In genomic region chr3:12005951-12006625, GRCh38 we compare ENCODE assay signal across 24 cellular contexts. TPM values are rescaled to one million over a fixed set of nuclear protein-coding genes. Genes with fewer than 3 reads are reported as not detected.
DNase-seq lines count a peak whose midpoint lies in the region; ATAC-seq and TF ChIP-seq lines count a peak whose summit lies in the region.
"Had no signal": no experiment of that assay in that cellular context is flagged by ENCODE, and none has a peak within 500 bp of the region (broad histone marks: within the 10 kb centered on the region; RNA-seq: fewer than 3 reads in every experiment).

No MANE protein-coding gene starts in this region.

- no peak for TF ChIP-seq CTCF in neural crest cell (conservative IDR thresholded peaks at IDR 0.05)
- TF ChIP-seq CTCF in OCI-LY7 (conservative IDR thresholded peaks at IDR 0.05; ENCODE audit: low read length), result no peak
- TF ChIP-seq CTCF in heart left ventricle (IDR thresholded peaks at IDR 0.05), result no peak

- peaks cover 52% of the 10 kb centered on the region for H3K27me3 Mint-ChIP-seq in activated naive CD8-positive, alpha-beta T cell treated with anti-CD3 and anti-CD28 coated beads, Interleukin-2, amount 50 U/mL, for 24 hours
- H3K27me3 Mint-ChIP-seq in neural crest cell (ENCODE audit: low read depth), result peaks cover 84% of the 10 kb centered on the region

- H3K9me3 Mint-ChIP-seq in activated naive CD8-positive, alpha-beta T cell treated with anti-CD3 and anti-CD28 coated beads, Interleukin-2, amount 50 U/mL, for 24 hours, result no peaks in the 10 kb centered on the region
- no peaks in the 10 kb centered on the region for H3K9me3 Mint-ChIP-seq in neural crest cell
- H3K9me3 Mint-ChIP-seq: activated naive CD8-positive, alpha-beta T cell treated with anti-CD3 and anti-CD28 coated beads, Interleukin-2, amount 10 ng/mL, durations not matched to agents 7 days and 5 days; stimulated activated naive CD8-positive, alpha-beta T cell treated with anti-CD3 and anti-CD28 coated beads, Interleukin-15, Interleukin-2, amounts not matched to agents 100 ng/mL and 50 ng/mL, for 24 hours had no signal

- BruUV-seq in OCI-LY7 (replicated peaks; lab: Mats Ljungman, UMichigan), result no TSS peak

- H2AFZ ChIP-seq in OCI-LY7 (ENCODE audit: low read length), result no peak overlapping the region
- H2AFZ ChIP-seq: GM23248 had no signal

- H3K27ac Mint-ChIP-seq in activated naive CD8-positive, alpha-beta T cell treated with anti-CD3 and anti-CD28 coated beads, Interleukin-2, amount 50 U/mL, for 24 hours, result no peak overlapping the region
- H3K27ac Mint-ChIP-seq in neural crest cell (ENCODE audit: unreplicated experiment), result no peak overlapping the region
- H3K27ac Mint-ChIP-seq: activated naive CD8-positive, alpha-beta T cell treated with anti-CD3 and anti-CD28 coated beads, Interleukin-2, amount 10 ng/mL, durations not matched to agents 7 days and 5 days; stimulated activated naive CD8-positive, alpha-beta T cell treated with anti-CD3 and anti-CD28 coated beads, Interleukin-15, Interleukin-2, amounts not matched to agents 100 ng/mL and 50 ng/mL, for 24 hours had no signal

- H3K36me3 ChIP-seq in HUES64 (ENCODE audit: insufficient read depth, low read length) (no peaks in the 10 kb centered on the region), OCI-LY7 (ENCODE audit: insufficient read depth, low read length) (no peaks in the 10 kb centered on the region), heart left ventricle (no peaks in the 10 kb centered on the region)
- H3K36me3 ChIP-seq: brain microvascular endothelial cell, transverse colon had no signal

- no peaks in the 10 kb centered on the region for H3K79me2 ChIP-seq in OCI-LY7 (ENCODE audit: insufficient read depth, low read depth, low read length)

- no peaks in the 10 kb centered on the region for H3K9me2 ChIP-seq in OCI-LY7 (ENCODE audit: insufficient read depth, low read length)

- WGBS in HUES64, result 34% methylated on average over 3 of the region's 3 CpGs
- WGBS in heart left ventricle, 4 donors, result 46 to 58% (median 50%) methylated on average over 3 of the region's 3 CpGs

- no peaks in the 10 kb centered on the region for H3K4me1 Mint-ChIP-seq in activated naive CD8-positive, alpha-beta T cell treated with anti-CD3 and anti-CD28 coated beads, Interleukin-2, amount 50 U/mL, for 24 hours
- peaks cover 7% of the 10 kb centered on the region for H3K4me1 Mint-ChIP-seq in neural crest cell
- H3K4me1 Mint-ChIP-seq: activated naive CD8-positive, alpha-beta T cell treated with anti-CD3 and anti-CD28 coated beads, Interleukin-2, amount 10 ng/mL, durations not matched to agents 7 days and 5 days had no signal

- DNase-seq in NCI-H2107 treated with DMSO at 0.1 percent for 48 hours (lab: John Stamatoyannopoulos, UW; ENCODE audit: unreplicated experiment) (peak; percentile 44), NCI-H2107 (lab: John Stamatoyannopoulos, UW) (no peak), neural crest cell (ENCODE audit: low read depth, low spot score) (no peak), OCI-LY7 (ENCODE audit: low spot score) (no peak), heart left ventricle (no peak)
- DNase-seq in activated naive CD8-positive, alpha-beta T cell treated with anti-CD3 and anti-CD28 coated beads, Interleukin-2, amount 50 U/mL, for 24 hours, result no peak
- DNase-seq: activated CD4-positive, alpha-beta T cell treated with anti-CD3 and anti-CD28 coated beads, Interleukin-2, amount 50 U/mL, for 48 hours; activated naive CD8-positive, alpha-beta T cell treated with anti-CD3 and anti-CD28 coated beads, Interleukin-2, amount 10 ng/mL, durations not matched to agents 7 days and 5 days; brain microvascular endothelial cell; DMS53; GM23248; Karpas-422; left cardiac atrium; NCI-H1436; nucleus accumbens; T-helper 1 cell; transverse colon had no signal

- intact Hi-C loops in OCI-LY7 (cut with micrococcal nuclease; ENCODE audit: unreplicated experiment), result no loop called here
- intact Hi-C loops in heart left ventricle (cut with DNase I), result no loop called here

- H3K27me3 ChIP-seq in HUES64 (ENCODE audit: insufficient read depth, low read length) (peaks cover 36% of the 10 kb centered on the region), heart left ventricle (peaks cover 12 to 81% (median 28%) of the 10 kb centered on the region in 9 donors)

- H3K36me3 Mint-ChIP-seq in activated naive CD8-positive, alpha-beta T cell treated with anti-CD3 and anti-CD28 coated beads, Interleukin-2, amount 50 U/mL, for 24 hours (ENCODE audit: low read depth), result no peaks in the 10 kb centered on the region
- no peaks in the 10 kb centered on the region for H3K36me3 Mint-ChIP-seq in neural crest cell (ENCODE audit: low read depth)
- H3K36me3 Mint-ChIP-seq: activated naive CD8-positive, alpha-beta T cell treated with anti-CD3 and anti-CD28 coated beads, Interleukin-2, amount 10 ng/mL, durations not matched to agents 7 days and 5 days had no signal

- CTCF ChIA-PET in OCI-LY7 (lab: Charles Lee; ENCODE audit: unreplicated experiment), result no interaction called here

- H3K4me2 ChIP-seq in OCI-LY7 (ENCODE audit: low read length), result no peak overlapping the region

- peak overlapping the region; percentile 91 for H3K4me3 ChIP-seq in HUES64 (ENCODE audit: low read length)
- no peak overlapping the region for H3K4me3 ChIP-seq in OCI-LY7 (ENCODE audit: low read depth, low read length, poor library complexity, severe bottlenecking)
- no peak overlapping the region for H3K4me3 ChIP-seq in heart left ventricle
- H3K4me3 ChIP-seq: coronary artery, GM23248, transverse colon had no signal

- peak overlapping the region; percentile 19 for H3K4me3 Mint-ChIP-seq in activated naive CD8-positive, alpha-beta T cell treated with anti-CD3 and anti-CD28 coated beads, Interleukin-2, amount 50 U/mL, for 24 hours
- peak overlapping the region; percentile 61 for H3K4me3 Mint-ChIP-seq in neural crest cell

- no peaks in the 10 kb centered on the region for H3K9me3 ChIP-seq in HUES64 (ENCODE audit: insufficient read depth, low read depth, low read length)
- H3K9me3 ChIP-seq in OCI-LY7 (ENCODE audit: low read length), result no peaks in the 10 kb centered on the region
- no peaks in the 10 kb centered on the region for H3K9me3 ChIP-seq in heart left ventricle
- H3K9me3 ChIP-seq: transverse colon had no signal

- no peak for TF ChIP-seq POLR2A in heart left ventricle (IDR thresholded peaks at IDR 0.05)

- H3K4me1 ChIP-seq in HUES64 (ENCODE audit: insufficient read depth, low read length), result peaks cover 29% of the 10 kb centered on the region
- H3K4me1 ChIP-seq in OCI-LY7 (ENCODE audit: insufficient read depth, low read length, poor library complexity, severe bottlenecking), result no peaks in the 10 kb centered on the region
- H3K4me1 ChIP-seq in heart left ventricle, result peaks cover 0 to 10% (median 0%) of the 10 kb centered on the region in 12 donors

- H3K27ac ChIP-seq in HUES64 (ENCODE audit: low read depth, low read length) (no peak overlapping the region), OCI-LY7 (ENCODE audit: low read depth, low read length, poor library complexity, severe bottlenecking) (no peak overlapping the region), heart left ventricle (no peak overlapping the region)
- H3K27ac ChIP-seq: brain microvascular endothelial cell, coronary artery, GM23248, transverse colon, VCaP had no signal

- ATAC-seq in activated naive CD8-positive, alpha-beta T cell treated with anti-CD3 and anti-CD28 coated beads, Interleukin-2, amount 50 U/mL, for 24 hours, result no peak
- ATAC-seq in GM19467 (IDR thresholded peaks at IDR 0.05; ENCODE audit: unreplicated experiment) (no peak), heart left ventricle (no peak)
- ATAC-seq: left cardiac atrium, sciatic nerve had no signal

- no peak overlapping the region for H3K9ac ChIP-seq in HUES64 (ENCODE audit: low read depth, low read length)
- H3K9ac ChIP-seq: GM23248 had no signal

- H4K20me1 ChIP-seq in OCI-LY7 (ENCODE audit: insufficient read depth, low read length), result no peaks in the 10 kb centered on the region; the same call in 1 of the 2 replicates

- POLR2A ChIA-PET in OCI-LY7 (lab: Charles Lee), result no interaction called here

RNA-seq across cellular contexts. Expression of gene SYN2, which starts 1.9 kb away (rescaled TPM):
- polyA plus RNA-seq in HUES64 (2013, experiment 1 of 2), result 3.0 TPM
- polyA plus RNA-seq in HUES64 (2013, experiment 2 of 2), result 3.8 TPM
- total RNA-seq in neural crest cell, result 0.96 and 1.2 TPM in 2 replicates
- total RNA-seq in OCI-LY7 (2014; rRNA removed; shearing (Covaris generic)), result not detected in 2 replicates
- total RNA-seq in OCI-LY7 (2022), result not detected in 2 replicates
- 1 to 10 TPM in 7 of 9 donors, under 1 TPM in 1, not detected in 1; 0.96 to 5.1 (median 1.4) TPM for total RNA-seq in heart left ventricle
- polyA plus RNA-seq in heart left ventricle, result 1 to 10 TPM; 1.3 to 1.4 TPM
- total RNA-seq: activated naive CD8-positive, alpha-beta T cell treated with anti-CD3 and anti-CD28 coated beads, Interleukin-2, amount 10 ng/mL, durations not matched to agents 7 days and 5 days; fibroblast of villous mesenchyme; GM23248 had no signal
- polyA plus RNA-seq: GM23248 had no signal
